In genomic region chr19:6086081-6086858, GRCh38 we compare ENCODE assay signal across 10 cellular contexts. TPM values are rescaled to one million over a fixed set of nuclear protein-coding genes. Genes with fewer than 3 reads are reported as not detected.
DNase-seq lines count a peak whose midpoint lies in the region; ATAC-seq and TF ChIP-seq lines count a peak whose summit lies in the region.
"Had no signal": no experiment of that assay in that cellular context is flagged by ENCODE, and none has a peak within 500 bp of the region (broad histone marks: within the 10 kb centered on the region; RNA-seq: fewer than 3 reads in every experiment).

No MANE protein-coding gene starts in this region.

- TF ChIP-seq CTCF in VCaP (conservative IDR thresholded peaks at IDR 0.05) (no peak), foreskin keratinocyte (conservative IDR thresholded peaks at IDR 0.05) (no peak)

- no peaks in the 10 kb centered on the region for H3K9me3 Mint-ChIP-seq in T-helper 1 cell treated with Interleukin-12 subunit alpha and Interleukin-12 subunit beta and Interleukin-4 antibody, amounts not matched to agents 30 μg/mL and 1 μg/mL, for 36 hours

- DNase-seq in T-helper 1 cell (no peak), foreskin keratinocyte (peak; percentile 53 to 72), COLO668 (lab: John Stamatoyannopoulos, UW; ENCODE audit: unreplicated experiment) (no peak), GM19240 (ENCODE audit: insufficient read length, low spot score) (no peak), cerebellum (ENCODE audit: low spot score) (no peak)

- peak; percentile 62 for ATAC-seq in foreskin keratinocyte

- no peak overlapping the region for H3K9ac ChIP-seq in subcutaneous abdominal adipose tissue (ENCODE audit: low read length in 5 of 5)
- H3K9ac ChIP-seq: KMS-11 had no signal

- H3K27me3 ChIP-seq in foreskin keratinocyte, result no peaks in the 10 kb centered on the region
- H3K27me3 ChIP-seq in subcutaneous abdominal adipose tissue (ENCODE audit: control insufficient read depth in 5 of 5, insufficient read depth in 4 of 5, low read length in 5 of 5), result no peaks in the 10 kb centered on the region

- no peaks in the 10 kb centered on the region for H3K36me3 ChIP-seq in subcutaneous abdominal adipose tissue (ENCODE audit: control insufficient read depth in 5 of 5, insufficient read depth in 5 of 5, low read length in 5 of 5)

- H3K4me1 ChIP-seq in foreskin keratinocyte (peaks cover 28% of the 10 kb centered on the region), subcutaneous abdominal adipose tissue (ENCODE audit: control insufficient read depth in 5 of 5, insufficient read depth in 5 of 5, low read length in 5 of 5) (peaks cover 12 to 39% (median 36%) of the 10 kb centered on the region in 5 donors)

- no peaks in the 10 kb centered on the region for H3K36me3 Mint-ChIP-seq in T-helper 1 cell treated with Interleukin-12 subunit alpha and Interleukin-12 subunit beta and Interleukin-4 antibody, amounts not matched to agents 30 μg/mL and 1 μg/mL, for 36 hours (ENCODE audit: low read depth)

- no peaks in the 10 kb centered on the region for H3K9me3 ChIP-seq in subcutaneous abdominal adipose tissue (ENCODE audit: control insufficient read depth in 5 of 5, low read length in 5 of 5)

- peak overlapping the region; percentile 72 for H3K27ac ChIP-seq in VCaP
- H3K27ac ChIP-seq in foreskin keratinocyte, result peak overlapping the region; percentile 47
- peak overlapping the region; percentile 90 for H3K27ac ChIP-seq in subcutaneous abdominal adipose tissue (ENCODE audit: low read depth, low read length)
- H3K27ac ChIP-seq: KMS-11 had no signal

- no peak overlapping the region for H3K4me3 ChIP-seq in subcutaneous abdominal adipose tissue (ENCODE audit: low read depth in 1 of 5, low read length in 5 of 5)

- H3K27me3 Mint-ChIP-seq in T-helper 1 cell treated with Interleukin-12 subunit alpha and Interleukin-12 subunit beta and Interleukin-4 antibody, amounts not matched to agents 30 μg/mL and 1 μg/mL, for 36 hours (ENCODE audit: low read depth), result peaks cover 5% of the 10 kb centered on the region

- H3K27ac Mint-ChIP-seq in T-helper 1 cell treated with Interleukin-12 subunit alpha and Interleukin-12 subunit beta and Interleukin-4 antibody, amounts not matched to agents 30 μg/mL and 1 μg/mL, for 36 hours, result no peak overlapping the region

- H3K4me1 Mint-ChIP-seq in T-helper 1 cell treated with Interleukin-12 subunit alpha and Interleukin-12 subunit beta and Interleukin-4 antibody, amounts not matched to agents 30 μg/mL and 1 μg/mL, for 36 hours (ENCODE audit: low read depth), result peaks cover 14% of the 10 kb centered on the region

- H3K4me3 Mint-ChIP-seq in T-helper 1 cell treated with Interleukin-12 subunit alpha and Interleukin-12 subunit beta and Interleukin-4 antibody, amounts not matched to agents 30 μg/mL and 1 μg/mL, for 36 hours, result peak overlapping the region; percentile 38

RNA-seq across cellular contexts. Expression of gene RFX2, which starts 24.0 kb away (rescaled TPM):
- total RNA-seq in foreskin keratinocyte (12.8 and 15.0 TPM in 2 replicates), cerebellum (11.4 TPM)
- 10.1 and 10.4 TPM in 2 replicates for polyA plus RNA-seq in foreskin keratinocyte

RNA-seq across cellular contexts. Expression of gene ACSBG2, which starts 49.2 kb away (rescaled TPM):
- not detected in 2 replicates for total RNA-seq in foreskin keratinocyte
- not detected in 2 replicates for polyA plus RNA-seq in foreskin keratinocyte
- not detected for total RNA-seq in cerebellum
- total RNA-seq: mesenteric fat pad had no signal

Comparison
In these comparisons a context has a peak if more than half of its experiments do, and no peak if none do; other contexts are left out.
1. DNase-seq: peak in foreskin keratinocyte (2 of 2); none in T-helper 1 cell (0 of 5), COLO668 (single experiment), GM19240 (single experiment) and cerebellum (single experiment).
2. Peak in every context shown above with its lines, with median percentiles within 50 percentile points of each other: H3K27ac ChIP-seq.